In genomic region chr5:149404746-149405549, GRCh38 we compare ENCODE assay signal across 1 cellular context.
TF ChIP-seq lines count a peak whose summit lies in the region.

No MANE protein-coding gene starts in this region.

TF ChIP-seq in SK-N-SH treated with all-trans-retinoic acid at 6 μM for 48 hours, 23 proteins besides CTCF, POLR2A, EP300 and RAD21 (continued from another document):
- TF ChIP-seq, protein P1, sequence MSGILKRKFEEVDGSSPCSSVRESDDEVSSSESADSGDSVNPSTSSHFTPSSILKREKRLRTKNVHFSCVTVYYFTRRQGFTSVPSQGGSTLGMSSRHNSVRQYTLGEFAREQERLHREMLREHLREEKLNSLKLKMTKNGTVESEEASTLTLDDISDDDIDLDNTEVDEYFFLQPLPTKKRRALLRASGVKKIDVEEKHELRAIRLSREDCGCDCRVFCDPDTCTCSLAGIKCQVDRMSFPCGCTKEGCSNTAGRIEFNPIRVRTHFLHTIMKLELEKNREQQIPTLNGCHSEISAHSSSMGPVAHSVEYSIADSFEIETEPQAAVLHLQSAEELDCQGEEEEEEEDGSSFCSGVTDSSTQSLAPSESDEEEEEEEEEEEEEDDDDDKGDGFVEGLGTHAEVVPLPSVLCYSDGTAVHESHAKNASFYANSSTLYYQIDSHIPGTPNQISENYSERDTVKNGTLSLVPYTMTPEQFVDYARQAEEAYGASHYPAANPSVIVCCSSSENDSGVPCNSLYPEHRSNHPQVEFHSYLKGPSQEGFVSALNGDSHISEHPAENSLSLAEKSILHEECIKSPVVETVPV (CRISPR knock-in tag; IDR thresholded peaks at IDR 0.05) = no peak
- TF ChIP-seq, protein P2, sequence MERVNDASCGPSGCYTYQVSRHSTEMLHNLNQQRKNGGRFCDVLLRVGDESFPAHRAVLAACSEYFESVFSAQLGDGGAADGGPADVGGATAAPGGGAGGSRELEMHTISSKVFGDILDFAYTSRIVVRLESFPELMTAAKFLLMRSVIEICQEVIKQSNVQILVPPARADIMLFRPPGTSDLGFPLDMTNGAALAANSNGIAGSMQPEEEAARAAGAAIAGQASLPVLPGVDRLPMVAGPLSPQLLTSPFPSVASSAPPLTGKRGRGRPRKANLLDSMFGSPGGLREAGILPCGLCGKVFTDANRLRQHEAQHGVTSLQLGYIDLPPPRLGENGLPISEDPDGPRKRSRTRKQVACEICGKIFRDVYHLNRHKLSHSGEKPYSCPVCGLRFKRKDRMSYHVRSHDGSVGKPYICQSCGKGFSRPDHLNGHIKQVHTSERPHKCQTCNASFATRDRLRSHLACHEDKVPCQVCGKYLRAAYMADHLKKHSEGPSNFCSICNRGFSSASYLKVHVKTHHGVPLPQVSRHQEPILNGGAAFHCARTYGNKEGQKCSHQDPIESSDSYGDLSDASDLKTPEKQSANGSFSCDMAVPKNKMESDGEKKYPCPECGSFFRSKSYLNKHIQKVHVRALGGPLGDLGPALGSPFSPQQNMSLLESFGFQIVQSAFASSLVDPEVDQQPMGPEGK (CRISPR knock-in tag; IDR thresholded peaks at IDR 0.05; ENCODE audit: borderline replicate concordance) = no peak
- TF ChIP-seq PPARA (CRISPR knock-in tag; IDR thresholded peaks at IDR 0.05; ENCODE audit: borderline replicate concordance) = no peak
